ENCODE assay signal across 8 cellular contexts in the genomic region with DNA sequence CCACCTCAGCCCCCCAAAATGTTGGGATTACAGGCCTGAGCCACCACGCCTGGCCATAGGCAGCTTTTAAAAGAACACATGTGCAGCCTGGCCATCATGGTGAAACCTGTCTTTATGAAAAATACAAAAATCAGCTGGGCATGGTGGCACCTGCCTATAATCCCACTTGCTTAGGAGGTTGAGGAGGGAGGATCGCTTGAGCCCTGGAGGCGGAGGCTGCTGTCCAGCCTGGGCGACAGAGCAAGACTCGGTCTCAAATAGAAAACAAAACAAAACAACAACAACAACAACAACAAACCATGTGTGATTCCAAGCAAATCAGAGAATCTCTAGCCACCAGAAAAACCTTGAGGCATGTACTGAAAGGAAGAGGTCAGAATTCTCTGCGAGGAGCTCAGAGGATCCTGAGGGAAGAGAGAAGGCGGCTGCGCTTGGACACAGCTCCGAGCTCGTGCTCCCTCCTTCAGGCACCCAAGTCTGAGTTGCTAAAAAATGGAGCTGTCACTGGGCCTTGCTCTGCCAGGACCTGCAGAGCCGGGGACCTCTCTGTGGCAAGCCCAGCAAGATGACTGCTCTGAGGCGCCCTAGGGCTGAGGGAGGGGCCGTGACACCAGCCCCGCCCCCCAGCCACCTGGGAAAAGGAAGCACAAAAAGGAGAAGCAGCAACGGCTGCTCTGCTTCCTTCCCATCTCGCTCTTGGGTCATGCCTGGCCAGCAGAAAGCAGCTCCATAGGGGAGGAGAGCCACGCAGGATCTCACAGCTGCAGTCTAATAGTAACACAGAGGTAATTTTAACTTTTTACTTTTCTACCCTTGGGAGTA. TPM values are rescaled to one million over a fixed set of nuclear protein-coding genes. Genes with fewer than 3 reads are reported as not detected.
DNase-seq lines count a peak whose midpoint lies in the region; ATAC-seq and TF ChIP-seq lines count a peak whose summit lies in the region.

A gene (plus strand): TSS at position 677 of the 822 bp plus-strand sequence. CDS start 1,941 bp downstream, outside the sequence.

- TF ChIP-seq CTCF in lower leg skin (IDR thresholded peaks at IDR 0.05), result no peak
- no peak for TF ChIP-seq CTCF in osteocyte (IDR thresholded peaks at IDR 0.05)

- intact Hi-C loops in lower leg skin (cut with DNase I; ENCODE audit: low total_unique reads), result no loop called here

- DNase-seq in SK-N-DZ (ENCODE audit: low spot score) (peak; percentile 48), lower leg skin (ENCODE audit: low spot score in 2 of 2) (peak; percentile 54 to 92), osteocyte (ENCODE audit: extremely low spot score, unreplicated experiment) (no peak), superior temporal gyrus (ENCODE audit: extremely low spot score) (no peak)
- DNase-seq in activated naive CD8-positive, alpha-beta T cell treated with anti-CD3 and anti-CD28 coated beads, Interleukin-2, amount 50 U/mL, for 16 hours (ENCODE audit: low read depth, low spot score), result peak; percentile 6
- peak in 1 of 2 donors; percentile 53 for DNase-seq in stimulated activated effector memory CD8-positive, alpha-beta T cell treated with anti-CD3 and anti-CD28 coated beads, Interleukin-12 subunit alpha, Interleukin-12 subunit beta, amount 100 ng/mL, for 72 hours (ENCODE audit: low spot score in 2 of 2)

- in situ Hi-C loops in GM18951 (cut with MboI; ENCODE audit: low sequenced_read_pairs, unreplicated experiment), result no loop called here

- peaks cover 8% of the 10 kb centered on the region for H3K4me1 Mint-ChIP-seq in stimulated activated effector memory CD8-positive, alpha-beta T cell treated with anti-CD3 and anti-CD28 coated beads, Interleukin-12 subunit alpha, Interleukin-12 subunit beta, amount 100 ng/mL, for 72 hours
- no peaks in the 10 kb centered on the region for H3K4me1 Mint-ChIP-seq in osteocyte (ENCODE audit: unreplicated experiment)

- TF ChIP-seq POLR2A in GM18951 (IDR thresholded peaks at IDR 0.05; ENCODE audit: extremely low read depth, insufficient read depth, insufficient read length) (peak; percentile 87), lower leg skin (IDR thresholded peaks at IDR 0.05) (no peak)

- 36 to 38% methylated on average over 17 of the region's 17 CpGs for WGBS in lower leg skin, 2 donors

- peak within 1 kb of the TSS; percentile 68 for H3K27ac Mint-ChIP-seq in stimulated activated effector memory CD8-positive, alpha-beta T cell treated with anti-CD3 and anti-CD28 coated beads, Interleukin-12 subunit alpha, Interleukin-12 subunit beta, amount 100 ng/mL, for 72 hours
- H3K27ac Mint-ChIP-seq in osteocyte (ENCODE audit: unreplicated experiment), result no peak within 1 kb of the TSS

- peak within 1 kb of the TSS; percentile 62 for H3K4me3 Mint-ChIP-seq in stimulated activated effector memory CD8-positive, alpha-beta T cell treated with anti-CD3 and anti-CD28 coated beads, Interleukin-12 subunit alpha, Interleukin-12 subunit beta, amount 100 ng/mL, for 72 hours
- no peak within 1 kb of the TSS for H3K4me3 Mint-ChIP-seq in osteocyte (ENCODE audit: unreplicated experiment)

- H3K27me3 Mint-ChIP-seq in osteocyte (ENCODE audit: unreplicated experiment), result peaks cover 3% of the 10 kb centered on the region

- peak; percentile 70 for ATAC-seq in HG03060 (IDR thresholded peaks at IDR 0.05; ENCODE audit: low read depth, unreplicated experiment)
- peak; percentile 72 for ATAC-seq in stimulated activated effector memory CD8-positive, alpha-beta T cell treated with anti-CD3 and anti-CD28 coated beads, Interleukin-12 subunit alpha, Interleukin-12 subunit beta, amount 100 ng/mL, for 72 hours

- H3K9me3 Mint-ChIP-seq in stimulated activated effector memory CD8-positive, alpha-beta T cell treated with anti-CD3 and anti-CD28 coated beads, Interleukin-12 subunit alpha, Interleukin-12 subunit beta, amount 100 ng/mL, for 72 hours, result no peaks in the 10 kb centered on the region
- H3K9me3 Mint-ChIP-seq in osteocyte (ENCODE audit: unreplicated experiment), result no peaks in the 10 kb centered on the region

- H3K4me3 ChIP-seq in lower leg skin (ENCODE audit: low read depth, poor library complexity, severe bottlenecking), result no peak within 1 kb of the TSS

- no peaks in the 10 kb centered on the region for H3K36me3 Mint-ChIP-seq in stimulated activated effector memory CD8-positive, alpha-beta T cell treated with anti-CD3 and anti-CD28 coated beads, Interleukin-12 subunit alpha, Interleukin-12 subunit beta, amount 100 ng/mL, for 72 hours
- no peaks in the 10 kb centered on the region for H3K36me3 Mint-ChIP-seq in osteocyte (ENCODE audit: unreplicated experiment)

RNA-seq across cellular contexts. Expression of the gene that starts here (rescaled TPM):
- 0.03 and 0.45 TPM in 2 replicates for polyA plus RNA-seq in SK-N-DZ (2014; cell fraction: cytosol; rRNA removed)
- polyA plus RNA-seq in SK-N-DZ (2014; cell fraction: nucleus; rRNA removed), result 0.11 TPM in 1 of 2 replicates, not detected in the other
- total RNA-seq in lower leg skin, result under 1 TPM in 2 of 4 donors, not detected in 2; 0.19 to 0.51 TPM
- total RNA-seq in osteocyte, result not detected in 2 replicates

Comparison
In these comparisons a context has a peak if more than half of its experiments do, and no peak if none do; other contexts are left out.
1. Peak in DNase-seq in lower leg skin; RNA of the gene not detected or under 1 TPM.
2. DNase-seq: peak in SK-N-DZ (single experiment) and activated naive CD8-positive, alpha-beta T cell treated with anti-CD3 and anti-CD28 coated beads, Interleukin-2, amount 50 U/mL, for 16 hours (single experiment); none in osteocyte (single experiment) and superior temporal gyrus (single experiment).